In the genomic region with DNA sequence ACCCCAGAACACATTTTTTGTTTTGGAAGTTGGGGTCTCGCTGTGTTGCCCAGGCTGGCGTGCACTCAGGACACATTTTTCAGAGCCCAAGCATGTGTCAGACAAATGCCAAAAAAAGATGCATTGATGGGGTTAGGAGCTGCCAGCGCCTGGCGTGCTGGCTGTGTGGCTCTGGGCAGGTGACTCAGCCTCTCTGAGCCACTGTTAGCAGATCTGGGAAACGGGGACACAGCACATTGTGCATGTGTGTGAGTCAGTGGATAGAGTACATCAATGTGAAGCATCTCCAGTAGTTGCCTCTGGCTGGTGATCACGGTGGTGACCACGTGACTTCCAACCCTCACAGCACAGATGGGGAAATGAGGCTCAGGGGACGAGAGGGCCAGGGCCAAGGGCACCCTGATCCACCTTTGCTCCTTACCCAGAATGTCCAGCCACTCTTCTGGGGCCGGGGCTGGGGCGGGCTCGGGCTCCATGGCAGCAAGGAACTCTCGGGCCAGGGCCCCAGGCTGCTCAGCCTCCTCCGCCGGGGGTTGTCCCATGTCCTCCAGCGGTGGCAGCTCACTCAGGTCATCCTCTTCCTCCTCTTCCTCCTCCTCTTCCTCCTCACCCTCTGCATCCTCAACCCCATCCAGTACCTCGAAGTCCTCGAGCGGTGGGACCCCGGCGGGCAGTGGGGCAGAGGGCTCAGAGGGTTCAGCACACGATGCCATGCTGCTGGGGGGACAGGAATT, we compare ENCODE assay signal across 9 cellular contexts. TPM values are rescaled to one million over a fixed set of nuclear protein-coding genes. Genes with fewer than 3 reads are reported as not detected.
DNase-seq lines count a peak whose midpoint lies in the region; ATAC-seq and TF ChIP-seq lines count a peak whose summit lies in the region.
"Had no signal": no experiment of that assay in that cellular context is flagged by ENCODE, and none has a peak within 500 bp of the region (broad histone marks: within the 10 kb centered on the region; RNA-seq: fewer than 3 reads in every experiment).

No MANE protein-coding gene starts in this region.

- no peak for TF ChIP-seq CTCF in endodermal cell (conservative IDR thresholded peaks at IDR 0.05)

- H3K36me3 ChIP-seq in endodermal cell (ENCODE audit: control insufficient read depth, insufficient read depth, low read length) (peaks cover 43% of the 10 kb centered on the region), skeletal muscle satellite cell (ENCODE audit: insufficient read depth, low read length) (peaks cover 40% of the 10 kb centered on the region)

- H3K4me3 Mint-ChIP-seq in endodermal cell, result peak overlapping the region; percentile 77

- no peaks in the 10 kb centered on the region for H3K27me3 Mint-ChIP-seq in endodermal cell (ENCODE audit: insufficient read depth)

- H3K4me1 ChIP-seq in endodermal cell (ENCODE audit: control insufficient read depth, insufficient read depth, low read length), result no peaks in the 10 kb centered on the region
- peaks cover 21% of the 10 kb centered on the region for H3K4me1 ChIP-seq in skeletal muscle satellite cell (ENCODE audit: control insufficient read depth, insufficient read depth, low read length)

- H3K27me3 ChIP-seq in endodermal cell (ENCODE audit: control insufficient read depth, insufficient read depth, low read length, poor library complexity, severe bottlenecking) (no peaks in the 10 kb centered on the region), skeletal muscle satellite cell (ENCODE audit: control insufficient read depth, insufficient read depth, low read length) (no peaks in the 10 kb centered on the region)

- DNase-seq in activated CD4-positive, CD25-positive, alpha-beta regulatory T cell treated with anti-CD3 and anti-CD28 coated beads, Interleukin-2, amount 50 U/mL, for 72 hours, result no peak
- DNase-seq in RKO (ENCODE audit: low spot score) (peak; percentile 69), endodermal cell (no peak), sciatic nerve (ENCODE audit: low spot score) (no peak), NCI-H187 (lab: John Stamatoyannopoulos, UW) (no peak), SIG-M5 (lab: John Stamatoyannopoulos, UW) (no peak)
- DNase-seq: NCI-H1436 treated with DMSO at 0.1 percent for 48 hours had no signal

- H3K4me3 ChIP-seq in endodermal cell (ENCODE audit: low read length), result no peak overlapping the region
- H3K4me3 ChIP-seq in skeletal muscle satellite cell (ENCODE audit: low read length), result peak overlapping the region; percentile 86

- intact Hi-C loops in sciatic nerve (cut with DNase I), result no loop called here

- H3K4me2 ChIP-seq in skeletal muscle satellite cell (ENCODE audit: low read length), result peak overlapping the region; percentile 99

- H3K9me3 Mint-ChIP-seq in endodermal cell, result no peaks in the 10 kb centered on the region

- H3K9me3 ChIP-seq in endodermal cell (ENCODE audit: control insufficient read depth, low read length) (no peaks in the 10 kb centered on the region), skeletal muscle satellite cell (replicated peaks; ENCODE audit: low read length) (no peaks in the 10 kb centered on the region)

- peak; percentile 33 to 46 for ATAC-seq in activated CD4-positive, CD25-positive, alpha-beta regulatory T cell treated with anti-CD3 and anti-CD28 coated beads, Interleukin-2, amount 50 U/mL, for 24 hours
- no peak for ATAC-seq in sciatic nerve

- H3K9ac ChIP-seq in endodermal cell (ENCODE audit: extremely low read depth, low read length, poor library complexity, severe bottlenecking) (no peak overlapping the region), skeletal muscle satellite cell (ENCODE audit: low read depth, low read length) (peak overlapping the region; percentile 89)

- peaks cover 48% of the 10 kb centered on the region for H3K36me3 Mint-ChIP-seq in endodermal cell (ENCODE audit: low read depth)

- peaks cover 9% of the 10 kb centered on the region for H3K4me1 Mint-ChIP-seq in endodermal cell

- no peak overlapping the region for H3K27ac ChIP-seq in endodermal cell (ENCODE audit: low read depth, low read length)

- H3K27ac Mint-ChIP-seq in endodermal cell, result no peak overlapping the region

- WGBS in endodermal cell (ENCODE audit: insufficient coverage in 1 of 2, insufficient read length in 1 of 2), 2 experiments, result 93 to 99% methylated on average over 14 to 21 of the region's 21 CpGs

RNA-seq across cellular contexts. Expression of gene FKBP8, which starts 1.9 kb away (rescaled TPM):
- total RNA-seq in endodermal cell (100 to 1,000 TPM; 277 to 336 TPM), sciatic nerve (296 TPM)
- 178 TPM for polyA plus RNA-seq in endodermal cell (2013, experiment 1 of 2)
- 167 TPM for polyA plus RNA-seq in endodermal cell (2013, experiment 2 of 2)
- 170 and 228 TPM in 2 replicates for total RNA-seq in skeletal muscle satellite cell (2012; rRNA removed)

RNA-seq across cellular contexts. Expression of gene KXD1, which starts 16.2 kb away (rescaled TPM):
- total RNA-seq in endodermal cell, result 100 to 1,000 TPM; 108 to 115 TPM
- polyA plus RNA-seq in endodermal cell (2013, experiment 1 of 2), result 131 TPM
- polyA plus RNA-seq in endodermal cell (2013, experiment 2 of 2), result 120 TPM
- 142 and 164 TPM in 2 replicates for total RNA-seq in skeletal muscle satellite cell (2012; rRNA removed)
- total RNA-seq in sciatic nerve, result 97.2 TPM

RNA-seq across cellular contexts. Expression of gene ELL, which starts 19.6 kb away (rescaled TPM):
- total RNA-seq in endodermal cell (10 to 100 TPM; 10.9 to 15.4 TPM), sciatic nerve (28.9 TPM)
- polyA plus RNA-seq in endodermal cell (2013, experiment 1 of 2), result 7.1 TPM
- 6.6 TPM for polyA plus RNA-seq in endodermal cell (2013, experiment 2 of 2)
- total RNA-seq in skeletal muscle satellite cell (2012; rRNA removed), result 11.8 and 12.2 TPM in 2 replicates

RNA-seq across cellular contexts. Expression of gene UBA52, which starts 30.2 kb away (rescaled TPM):
- total RNA-seq in endodermal cell (1,000 to 10,000 TPM; 1,143 to 1,222 TPM), sciatic nerve (779 TPM)
- polyA plus RNA-seq in endodermal cell (2013, experiment 1 of 2), result 1,238 TPM
- 1,200 TPM for polyA plus RNA-seq in endodermal cell (2013, experiment 2 of 2)
- 695 and 1,141 TPM in 2 replicates for total RNA-seq in skeletal muscle satellite cell (2012; rRNA removed)

RNA-seq across cellular contexts. Expression of gene REX1BD, which starts 47.2 kb away (rescaled TPM):
- total RNA-seq in endodermal cell (10 to 100 TPM; 76.9 to 83.9 TPM), sciatic nerve (58.1 TPM)
- 50.3 TPM for polyA plus RNA-seq in endodermal cell (2013, experiment 1 of 2)
- polyA plus RNA-seq in endodermal cell (2013, experiment 2 of 2), result 45.4 TPM
- total RNA-seq in skeletal muscle satellite cell (2012; rRNA removed), result 54.2 and 74.0 TPM in 2 replicates
